10 cellular contexts compared by ENCODE assay signal in genomic region chrX:115679460-115679859, GRCh38.
DNase-seq lines count a peak whose midpoint lies in the region; ATAC-seq, FAIRE-seq and TF ChIP-seq lines count a peak whose summit lies in the region.
"Had no signal": no experiment of that assay in that cellular context is flagged by ENCODE, and none has a peak within 500 bp of the region (broad histone marks: within the 10 kb centered on the region; RNA-seq: fewer than 3 reads in every experiment).

No MANE protein-coding gene starts in this region.

- no peaks in the 10 kb centered on the region for H3K9me3 ChIP-seq in right lobe of liver

- CTCF ChIA-PET in WTC11 (lab: Charles Lee): interaction anchor here (0.6 to 2.3 kb wide), 6 partner anchors 11 to 30 kb away, joined by 3 to 23 read pairs (median 8); no protein-coding TSS in a partner anchor

- no peaks in the 10 kb centered on the region for H3K36me3 ChIP-seq in right lobe of liver

- DNase-seq in DMS79 treated with DMSO at 0.1 percent for 48 hours (lab: John Stamatoyannopoulos, UW) (peak; percentile 21), M059J (ENCODE audit: low read depth) (peak; percentile 56), WTC11 (ENCODE audit: low spot score) (no peak), right lobe of liver (no peak), H54 (ENCODE audit: insufficient read length, low spot score) (no peak), NCI-H187 treated with DMSO at 0.1 percent for 48 hours (lab: John Stamatoyannopoulos, UW) (no peak)
- no peak for DNase-seq in stimulated activated CD4-positive, alpha-beta T cell treated with anti-CD3 and anti-CD28 coated beads, Interleukin-4, amount 100 ng/mL, for 1 hour
- DNase-seq: activated CD4-positive, alpha-beta T cell treated with anti-CD3 and anti-CD28 coated beads, Interleukin-2, amount 50 U/mL, for 1 hour; midbrain had no signal

- peaks cover 3% of the 10 kb centered on the region; the same call in 1 of the 2 replicates for H3K9me3 Mint-ChIP-seq in WTC11

- intact Hi-C loops in right lobe of liver (cut with DNase I): no loop called here

- H3K36me3 Mint-ChIP-seq in WTC11: no peaks in the 10 kb centered on the region

- no peak for TF ChIP-seq CTCF in WTC11 (IDR thresholded peaks at IDR 0.05)
- TF ChIP-seq CTCF in right lobe of liver (IDR thresholded peaks at IDR 0.05): peak; percentile 35 to 42 (median 40)

- FAIRE-seq in H54 (lab: Jason Lieb, UNC): no peak

- H3K4me1 Mint-ChIP-seq in WTC11: peaks cover 21% of the 10 kb centered on the region

- H3K27ac ChIP-seq in right lobe of liver: no peak overlapping the region

- no peak overlapping the region for H3K4me3 ChIP-seq in right lobe of liver

- no peaks in the 10 kb centered on the region for H3K27me3 Mint-ChIP-seq in WTC11 (ENCODE audit: low read depth)

- TF ChIP-seq POLR2A in right lobe of liver (IDR thresholded peaks at IDR 0.05) (no peak), H54 (IDR thresholded peaks at IDR 0.05; ENCODE audit: low read depth, low read length) (no peak)

- POLR2A ChIA-PET in WTC11 (lab: Charles Lee): no interaction called here

- no peak overlapping the region for H3K4me3 Mint-ChIP-seq in WTC11

- H3K4me1 ChIP-seq in right lobe of liver: no peaks in the 10 kb centered on the region

- H3K27ac Mint-ChIP-seq in WTC11: peak overlapping the region; percentile 63; the same call in 1 of the 2 replicates

- ATAC-seq in WTC11: peak; percentile 58
- peak in 2 of 4 donors; percentile 40 to 54 for ATAC-seq in right lobe of liver
- ATAC-seq in HG02870 (IDR thresholded peaks at IDR 0.05; ENCODE audit: unreplicated experiment): no peak

- WGBS in right lobe of liver (ENCODE audit: insufficient coverage, low coverage, low lambda C conversion rate, missing lambda C conversion rate): 8% methylated on average over 7 of the region's 7 CpGs

- H3K27me3 ChIP-seq in right lobe of liver: no peaks in the 10 kb centered on the region

TF ChIP-seq in WTC11, 78 proteins besides CTCF, POLR2A, EP300 and RAD21:
- TF ChIP-seq FOXP1 (CRISPR knock-in tag; IDR thresholded peaks at IDR 0.05; ENCODE audit: borderline replicate concordance): no peak
- no peak for TF ChIP-seq HMGA2 (CRISPR knock-in tag; IDR thresholded peaks at IDR 0.05)
- TF ChIP-seq PRDM15 (CRISPR knock-in tag; IDR thresholded peaks at IDR 0.05): no peak
- TF ChIP-seq NR1H2 (CRISPR knock-in tag; IDR thresholded peaks at IDR 0.05): no peak
- no peak for TF ChIP-seq TEAD1 (CRISPR knock-in tag; IDR thresholded peaks at IDR 0.05)
- TF ChIP-seq ATF3 (CRISPR knock-in tag; conservative IDR thresholded peaks at IDR 0.05): no peak
- TF ChIP-seq KAT7 (CRISPR knock-in tag; IDR thresholded peaks at IDR 0.05; ENCODE audit: borderline replicate concordance): no peak
- no peak for TF ChIP-seq FOXJ3 (CRISPR knock-in tag; IDR thresholded peaks at IDR 0.05; ENCODE audit: borderline replicate concordance)
- no peak for TF ChIP-seq ZNF512 (CRISPR knock-in tag; IDR thresholded peaks at IDR 0.05; ENCODE audit: borderline replicate concordance)
- TF ChIP-seq SMAD3 (CRISPR knock-in tag; IDR thresholded peaks at IDR 0.05; ENCODE audit: borderline replicate concordance): no peak
- TF ChIP-seq CREB1 (CRISPR knock-in tag; IDR thresholded peaks at IDR 0.05): no peak
- no peak for TF ChIP-seq NFYB (CRISPR knock-in tag; conservative IDR thresholded peaks at IDR 0.05; ENCODE audit: low read depth)
- TF ChIP-seq ZNF425 (CRISPR knock-in tag; conservative IDR thresholded peaks at IDR 0.05): no peak
- no peak for TF ChIP-seq USF2 (CRISPR knock-in tag; IDR thresholded peaks at IDR 0.05)
- no peak for TF ChIP-seq AR (CRISPR knock-in tag; IDR thresholded peaks at IDR 0.05)

Comparison
In these comparisons a context has a peak if more than half of its experiments do, and no peak if none do; other contexts are left out.
1. DNase-seq: peak in DMS79 treated with DMSO at 0.1 percent for 48 hours (single experiment) and M059J (single experiment); none in WTC11 (single experiment), right lobe of liver (0 of 3), stimulated activated CD4-positive, alpha-beta T cell treated with anti-CD3 and anti-CD28 coated beads, Interleukin-4, amount 100 ng/mL, for 1 hour (single experiment), H54 (single experiment) and NCI-H187 treated with DMSO at 0.1 percent for 48 hours (single experiment).